In genomic region chr2:120740765-120741513, GRCh38 we compare ENCODE assay signal across 9 cellular contexts. TPM values are rescaled to one million over a fixed set of nuclear protein-coding genes. Genes with fewer than 3 reads are reported as not detected.
A peak's percentile ranks its signal among the peaks of the same experiment; 100 is the strongest.
DNase-seq lines count a peak whose midpoint lies in the region; ATAC-seq and TF ChIP-seq lines count a peak whose summit lies in the region.
"Had no signal": no experiment of that assay in that cellular context is flagged by ENCODE, and none has a peak within 500 bp of the region (broad histone marks: within the 10 kb centered on the region; RNA-seq: fewer than 3 reads in every experiment).

No MANE protein-coding gene starts in this region.

- H3K27ac ChIP-seq in neuronal stem cell (replicated peaks; ENCODE audit: low read length): peak overlapping the region; percentile 95
- H3K27ac ChIP-seq in lower lobe of right lung: no peak overlapping the region

- peak overlapping the region; percentile 96 for H3K18ac ChIP-seq in neuronal stem cell (ENCODE audit: low read length)

- H3K14ac ChIP-seq in neuronal stem cell (ENCODE audit: low read length): no peak overlapping the region

- no peak overlapping the region for H2AFZ ChIP-seq in neuronal stem cell (ENCODE audit: low read length)

- intact Hi-C loops in lower lobe of right lung (cut with DNase I): no loop called here

- no peaks in the 10 kb centered on the region for H3K27me3 ChIP-seq in neuronal stem cell (ENCODE audit: control insufficient read depth in 3 of 3, insufficient read depth in 3 of 3, low read depth in 1 of 3, low read length in 3 of 3)
- peaks cover 74% of the 10 kb centered on the region for H3K27me3 ChIP-seq in lower lobe of right lung (ENCODE audit: low read depth)

- no peak overlapping the region for H2BK12ac ChIP-seq in neuronal stem cell (ENCODE audit: low read length)

- no peak overlapping the region for H4K8ac ChIP-seq in neuronal stem cell (ENCODE audit: low read depth, low read length)

- peaks cover 8% of the 10 kb centered on the region for H3K79me1 ChIP-seq in neuronal stem cell (ENCODE audit: low read depth, low read length)

- peak overlapping the region; percentile 89 for H3K9ac ChIP-seq in neuronal stem cell (ENCODE audit: low read depth, low read length, poor library complexity)

- DNase-seq in AG08396 (ENCODE audit: low spot score) (peak; percentile 11), NCI-H2227 (lab: John Stamatoyannopoulos, UW; ENCODE audit: unreplicated experiment) (peak; percentile 50), fibroblast of mammary gland (ENCODE audit: low read depth) (no peak), neuronal stem cell (ENCODE audit: low spot score) (peak; percentile 74), globus pallidus (ENCODE audit: low spot score) (no peak), T-helper 1 cell (no peak), lower lobe of right lung (no peak)
- DNase-seq in activated T-cell treated with anti-CD3 and anti-CD28 coated beads, Interleukin-2, amount 50 U/mL, for 4 hours: no peak
- DNase-seq: natural killer cell had no signal

- H3K4me3 ChIP-seq in fibroblast of mammary gland (ENCODE audit: control insufficient read depth, low read depth, low read length) (peak overlapping the region; percentile 27), neuronal stem cell (ENCODE audit: low read length in 2 of 2) (peak overlapping the region; percentile 0 to 56), lower lobe of right lung (no peak overlapping the region)

- H3K9me3 ChIP-seq in neuronal stem cell (replicated peaks in 1 of 2; ENCODE audit: control insufficient read depth in 2 of 2, insufficient read depth in 1 of 2, low read depth in 1 of 2, low read length in 2 of 2) (no peaks in the 10 kb centered on the region), lower lobe of right lung (no peaks in the 10 kb centered on the region)

- TF ChIP-seq CTCF in fibroblast of mammary gland (conservative IDR thresholded peaks at IDR 0.05; ENCODE audit: control insufficient read depth, insufficient read depth, low read depth, low read length) (peak; percentile 2), lower lobe of right lung (IDR thresholded peaks at IDR 0.05) (no peak)

- peaks cover 0 to 12% of the 10 kb centered on the region in 2 donors for H3K36me3 ChIP-seq in neuronal stem cell (replicated peaks in 1 of 2; ENCODE audit: control insufficient read depth in 2 of 2, insufficient read depth in 2 of 2, low read length in 2 of 2)
- no peaks in the 10 kb centered on the region for H3K36me3 ChIP-seq in lower lobe of right lung

- H2AK5ac ChIP-seq in neuronal stem cell (ENCODE audit: low read depth, low read length): peak overlapping the region; percentile 56

- H2BK5ac ChIP-seq in neuronal stem cell (ENCODE audit: low read length): peak overlapping the region; percentile 19

- H3K4me2 ChIP-seq in neuronal stem cell (ENCODE audit: insufficient read depth, low read length, poor library complexity, severe bottlenecking): peak overlapping the region; percentile 71

- H3K4me1 ChIP-seq in neuronal stem cell (ENCODE audit: control insufficient read depth in 2 of 2, insufficient read depth in 1 of 2, low read depth in 1 of 2, low read length in 2 of 2) (peaks cover 31 to 42% of the 10 kb centered on the region in 2 donors), lower lobe of right lung (peaks cover 27% of the 10 kb centered on the region)

- H2BK15ac ChIP-seq in neuronal stem cell (ENCODE audit: low read length): no peak overlapping the region

- H3K4ac ChIP-seq in neuronal stem cell (ENCODE audit: low read length): no peak overlapping the region

- peaks cover 74% of the 10 kb centered on the region for H3K27me3 Mint-ChIP-seq in activated T-cell treated with anti-CD3 and anti-CD28 coated beads, Interleukin-2, amount 50 U/mL, for 4 hours (ENCODE audit: low read depth)

- no peaks in the 10 kb centered on the region for H3K36me3 Mint-ChIP-seq in activated T-cell treated with anti-CD3 and anti-CD28 coated beads, Interleukin-2, amount 50 U/mL, for 4 hours (ENCODE audit: insufficient read depth)
- H3K36me3 Mint-ChIP-seq: natural killer cell had no signal

- H4K91ac ChIP-seq in neuronal stem cell (ENCODE audit: low read depth, low read length, poor library complexity): no peak overlapping the region

- H3K4me1 Mint-ChIP-seq in activated T-cell treated with anti-CD3 and anti-CD28 coated beads, Interleukin-2, amount 50 U/mL, for 4 hours (ENCODE audit: low read depth): no peaks in the 10 kb centered on the region
- H3K4me1 Mint-ChIP-seq: natural killer cell had no signal

- no CpG with 5 or more reads among the region's 19 CpGs for WGBS in neuronal stem cell (ENCODE audit: extremely low coverage in 2 of 2, insufficient read length in 2 of 2, insufficient replicate concordance in 1 of 2), 2 donors

- no peak for ATAC-seq in activated T-cell treated with anti-CD3 and anti-CD28 coated beads, Interleukin-2, amount 50 U/mL, for 4 hours
- ATAC-seq in lower lobe of right lung: no peak
- ATAC-seq: natural killer cell had no signal

- H3K23ac ChIP-seq in neuronal stem cell (ENCODE audit: low read depth, low read length, poor library complexity): peak overlapping the region; percentile 32

- H3K4me3 Mint-ChIP-seq in activated T-cell treated with anti-CD3 and anti-CD28 coated beads, Interleukin-2, amount 50 U/mL, for 4 hours: no peak overlapping the region
- H3K4me3 Mint-ChIP-seq: natural killer cell had no signal

- no peaks in the 10 kb centered on the region for H3K9me3 Mint-ChIP-seq in activated T-cell treated with anti-CD3 and anti-CD28 coated beads, Interleukin-2, amount 50 U/mL, for 4 hours
- H3K9me3 Mint-ChIP-seq: natural killer cell had no signal

- H2BK120ac ChIP-seq in neuronal stem cell (ENCODE audit: low read depth, low read length): peak overlapping the region; percentile 53

RNA-seq across cellular contexts. Expression of gene GLI2, which starts 5.3 kb away (rescaled TPM):
- 26.2 TPM for polyA plus RNA-seq in neuronal stem cell (2013, experiment 1 of 2)
- 27.3 TPM for polyA plus RNA-seq in neuronal stem cell (2013, experiment 2 of 2)
- under 1 TPM in 2 of 3 donors, not detected in 1; 0.28 to 0.30 TPM for total RNA-seq in activated T-cell treated with anti-CD3 and anti-CD28 coated beads, Interleukin-2, amount 50 U/mL, for 4 hours
- total RNA-seq in lower lobe of right lung: 3.3 TPM
- total RNA-seq: natural killer cell had no signal

Comparison
In these comparisons a context has a peak if more than half of its experiments do, and no peak if none do; other contexts are left out.
1. DNase-seq: peak in AG08396 (single experiment), NCI-H2227 (single experiment) and neuronal stem cell (single experiment); none in fibroblast of mammary gland (single experiment), globus pallidus (single experiment), activated T-cell treated with anti-CD3 and anti-CD28 coated beads, Interleukin-2, amount 50 U/mL, for 4 hours (single experiment), T-helper 1 cell (0 of 5) and lower lobe of right lung (single experiment).